9 cellular contexts compared by ENCODE assay signal in the genomic region with DNA sequence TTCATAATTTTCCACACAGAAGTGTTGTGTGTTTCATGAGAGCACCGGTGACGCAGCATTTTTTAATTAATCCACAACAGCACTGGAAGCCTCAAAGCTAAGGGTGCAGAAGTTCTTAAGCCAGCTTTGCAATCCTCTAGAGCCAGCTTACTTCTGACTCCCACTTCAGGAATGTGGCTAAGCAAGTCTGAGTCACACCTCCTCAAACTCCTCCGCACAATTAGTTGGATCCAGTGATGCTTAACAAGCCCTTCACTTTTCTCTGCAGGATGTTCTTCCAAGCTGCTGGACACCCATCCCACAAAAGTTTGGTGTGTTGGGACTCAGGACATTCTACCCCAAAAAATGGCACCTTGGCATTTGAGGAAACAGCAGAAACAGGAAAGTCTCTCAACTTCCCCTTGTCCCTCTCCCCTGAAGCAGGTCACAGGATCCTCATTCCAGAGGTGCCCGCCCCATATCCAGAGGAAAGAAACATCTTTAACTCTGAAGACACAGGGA.
DNase-seq lines count a peak whose midpoint lies in the region; ATAC-seq and TF ChIP-seq lines count a peak whose summit lies in the region.
"Had no signal": no experiment of that assay in that cellular context is flagged by ENCODE, and none has a peak within 500 bp of the region (broad histone marks: within the 10 kb centered on the region; RNA-seq: fewer than 3 reads in every experiment).

No MANE protein-coding gene starts in this region.

- intact Hi-C loops in psoas muscle (cut with DNase I), result no loop called here

- H3K27me3 ChIP-seq in psoas muscle (ENCODE audit: insufficient read depth in 3 of 3, low read length in 2 of 3) (no peaks in the 10 kb centered on the region), MM.1S (replicated peaks; ENCODE audit: insufficient read depth, low read length) (no peaks in the 10 kb centered on the region)

- no peaks in the 10 kb centered on the region for H3K79me2 ChIP-seq in MM.1S (ENCODE audit: low read length)

- CTCF ChIA-PET in RWPE1 (lab: Yijun Ruan, JAX), result interaction anchor here (0.6 kb wide), 2 partner anchors 60 to 375 kb away, joined by 4 to 5 read pairs; no protein-coding TSS in a partner anchor

- POLR2A ChIA-PET in RWPE1 (lab: Yijun Ruan, JAX; ENCODE audit: low non-redundant PET), result no interaction called here

- no peak overlapping the region for H2AFZ ChIP-seq in MM.1S (ENCODE audit: low read length)

- TF ChIP-seq CTCF in RWPE1 (conservative IDR thresholded peaks at IDR 0.05; ENCODE audit: low read depth) (no peak), fibroblast of villous mesenchyme (IDR thresholded peaks at IDR 0.05; ENCODE audit: insufficient read depth, low read depth, low read length) (no peak), psoas muscle (IDR thresholded peaks at IDR 0.05) (no peak), MM.1S (IDR thresholded peaks at IDR 0.05; ENCODE audit: low read length) (no peak)

- H3K27ac ChIP-seq in RWPE1 (peak overlapping the region; percentile 64; the same call in 1 of the 2 replicates), psoas muscle (no peak overlapping the region), MM.1S (ENCODE audit: low read length) (no peak overlapping the region)

- no peaks in the 10 kb centered on the region for H4K20me1 ChIP-seq in MM.1S (ENCODE audit: insufficient read depth, low read length)

- H3K4me1 ChIP-seq in psoas muscle (no peaks in the 10 kb centered on the region), MM.1S (ENCODE audit: low read length) (no peaks in the 10 kb centered on the region)

- no peaks in the 10 kb centered on the region for H3K9me2 ChIP-seq in MM.1S (replicated peaks; ENCODE audit: insufficient read depth, low read length)

- DNase-seq in GM04503 (ENCODE audit: low read depth), result peak; percentile 96
- peak; percentile 89 for DNase-seq in RWPE1 (ENCODE audit: low spot score)
- DNase-seq in fibroblast of villous mesenchyme (ENCODE audit: low read depth), result peak; percentile 98
- DNase-seq in psoas muscle, result no peak
- DNase-seq in stimulated activated CD8-positive, alpha-beta memory T cell treated with anti-CD3 and anti-CD28 coated beads, Interleukin-4, amount 100 ng/mL, for 48 hours, result no peak
- no peak for DNase-seq in activated CD8-positive, alpha-beta memory T cell treated with anti-CD3 and anti-CD28 coated beads, Interleukin-2, amount 50 U/mL, for 48 hours
- DNase-seq in COLO668 (lab: John Stamatoyannopoulos, UW; ENCODE audit: unreplicated experiment), result no peak
- DNase-seq in MM.1S, result no peak
- DNase-seq: activated B cell treated with CpG ODN at 0.5 μM for 24 hours had no signal

- no peaks in the 10 kb centered on the region for H3K36me3 ChIP-seq in psoas muscle (ENCODE audit: insufficient read depth in 1 of 2, low read depth in 1 of 2)
- no peaks in the 10 kb centered on the region for H3K36me3 ChIP-seq in MM.1S (replicated peaks; ENCODE audit: insufficient read depth, low read length)

- H3F3A ChIP-seq in MM.1S (ENCODE audit: insufficient read depth, low read length), result no peaks in the 10 kb centered on the region

- WGBS in psoas muscle, 3 donors, result 46 to 70% (median 59%) methylated on average over 4 of the region's 4 CpGs

- H3K4me3 ChIP-seq in fibroblast of villous mesenchyme (ENCODE audit: low read depth, low read length) (no peak overlapping the region), psoas muscle (no peak overlapping the region), MM.1S (ENCODE audit: low read length) (no peak overlapping the region)

- no peaks in the 10 kb centered on the region for H3K9me3 ChIP-seq in psoas muscle
- no peaks in the 10 kb centered on the region for H3K9me3 ChIP-seq in MM.1S (replicated peaks; ENCODE audit: insufficient read depth, low read length)

- H3K4me2 ChIP-seq in MM.1S (ENCODE audit: low read depth, low read length), result no peak overlapping the region

- H3K9ac ChIP-seq in MM.1S (ENCODE audit: low read length), result no peak overlapping the region

- ATAC-seq in psoas muscle, result peak; percentile 59 to 86 (median 84)

Comparison
In these comparisons a context has a peak if more than half of its experiments do, and no peak if none do; other contexts are left out.
1. DNase-seq: peak in GM04503 (single experiment), RWPE1 (single experiment) and fibroblast of villous mesenchyme (single experiment); none in psoas muscle (0 of 2), stimulated activated CD8-positive, alpha-beta memory T cell treated with anti-CD3 and anti-CD28 coated beads, Interleukin-4, amount 100 ng/mL, for 48 hours (single experiment), activated CD8-positive, alpha-beta memory T cell treated with anti-CD3 and anti-CD28 coated beads, Interleukin-2, amount 50 U/mL, for 48 hours (single experiment), COLO668 (single experiment) and MM.1S (single experiment).